ENCODE assay signal across 21 cellular contexts in the genomic region with DNA sequence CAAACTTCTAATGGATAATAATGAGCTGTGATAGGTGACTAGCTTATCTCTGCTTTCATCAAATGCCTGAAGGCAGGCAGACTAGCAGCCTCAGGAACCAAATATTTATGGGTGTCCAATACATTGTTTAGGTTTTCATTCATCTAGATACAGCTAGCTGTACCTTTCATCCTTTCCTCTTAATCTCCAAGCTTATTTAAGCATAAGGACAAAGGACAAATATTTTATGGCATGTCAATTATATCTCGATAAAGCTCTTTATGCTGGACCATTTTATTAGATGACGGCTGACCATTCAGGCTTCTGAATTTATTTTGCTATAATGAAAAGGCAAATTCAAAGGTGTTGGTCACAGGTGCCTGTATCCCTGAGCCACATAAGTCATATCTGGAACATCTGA.
"Had no signal": no experiment of that assay in that cellular context is flagged by ENCODE, and none has a peak within 500 bp of the region (broad histone marks: within the 10 kb centered on the region; RNA-seq: fewer than 3 reads in every experiment).

No MANE protein-coding gene starts in this region.

- H3K27me3 Mint-ChIP-seq: memory B cell; naive thymus-derived CD4-positive, alpha-beta T cell; stimulated activated naive CD8-positive, alpha-beta T cell treated with anti-CD3 and anti-CD28 coated beads, Interleukin-15, Interleukin-2, amounts not matched to agents 100 ng/mL and 50 ng/mL, for 24 hours had no signal

- H3K4me1 ChIP-seq: prostate gland, right atrium auricular region, tibial nerve had no signal

- H3K4me3 Mint-ChIP-seq: memory B cell; naive thymus-derived CD4-positive, alpha-beta T cell; nephron; stimulated activated effector memory CD8-positive, alpha-beta T cell treated with anti-CD3 and anti-CD28 coated beads, Interleukin-12 subunit alpha, Interleukin-12 subunit beta, amount 100 ng/mL, for 72 hours; stimulated activated naive CD8-positive, alpha-beta T cell treated with anti-CD3 and anti-CD28 coated beads, Interleukin-15, Interleukin-2, amounts not matched to agents 100 ng/mL and 50 ng/mL, for 24 hours had no signal

- DNase-seq: dermis blood vessel endothelial cell; effector memory CD4-positive, alpha-beta T cell; erythroblast; mucosa of descending colon; naive thymus-derived CD4-positive, alpha-beta T cell; nucleus accumbens; stimulated activated CD4-positive, alpha-beta T cell treated with anti-CD3 and anti-CD28 coated beads, Interleukin-2, amount 100 ng/mL, for 24 hours; stimulated activated CD4-positive, alpha-beta T cell treated with anti-CD3 and anti-CD28 coated beads, Interleukin-4, amount 100 ng/mL, for 24 hours; upper lobe of left lung had no signal

- H3K27me3 ChIP-seq: right atrium auricular region, tibial nerve, upper lobe of left lung had no signal

- H3K9me3 ChIP-seq: mucosa of descending colon, prostate gland, right atrium auricular region, thoracic aorta, tibial nerve, upper lobe of left lung had no signal

- H3K9me3 Mint-ChIP-seq: memory B cell; naive thymus-derived CD4-positive, alpha-beta T cell; nephron; stimulated activated effector memory CD8-positive, alpha-beta T cell treated with anti-CD3 and anti-CD28 coated beads, Interleukin-12 subunit alpha, Interleukin-12 subunit beta, amount 100 ng/mL, for 72 hours; stimulated activated naive CD8-positive, alpha-beta T cell treated with anti-CD3 and anti-CD28 coated beads, Interleukin-15, Interleukin-2, amounts not matched to agents 100 ng/mL and 50 ng/mL, for 24 hours had no signal

- H3K4me1 Mint-ChIP-seq: memory B cell, nephron had no signal

- H3K4me3 ChIP-seq: coronary artery, lung, mucosa of descending colon, prostate gland, right atrium auricular region, thoracic aorta, tibial nerve, upper lobe of left lung had no signal

- H3K27ac Mint-ChIP-seq: memory B cell; nephron; stimulated activated effector memory CD8-positive, alpha-beta T cell treated with anti-CD3 and anti-CD28 coated beads, Interleukin-12 subunit alpha, Interleukin-12 subunit beta, amount 100 ng/mL, for 72 hours had no signal

- H3K27ac ChIP-seq: coronary artery, prostate gland, right atrium auricular region, thoracic aorta, tibial nerve, upper lobe of left lung had no signal

- ATAC-seq: left lobe of liver; naive thymus-derived CD4-positive, alpha-beta T cell; sciatic nerve; stimulated activated effector memory CD8-positive, alpha-beta T cell treated with anti-CD3 and anti-CD28 coated beads, Interleukin-12 subunit alpha, Interleukin-12 subunit beta, amount 100 ng/mL, for 72 hours had no signal
